In genomic region chr19:29062486-29063435, GRCh38 we compare ENCODE assay signal across 17 cellular contexts.
"Had no signal": no experiment of that assay in that cellular context is flagged by ENCODE, and none has a peak within 500 bp of the region (broad histone marks: within the 10 kb centered on the region; RNA-seq: fewer than 3 reads in every experiment).

No MANE protein-coding gene starts in this region.

- H3K9me3 ChIP-seq: esophagus squamous epithelium had no signal

- DNase-seq: activated CD4-positive, alpha-beta T cell treated with anti-CD3 and anti-CD28 coated beads for 48 hours; activated CD8-positive, alpha-beta memory T cell treated with anti-CD3 and anti-CD28 coated beads, Interleukin-2, amount 50 U/mL, for 4 hours; activated CD8-positive, alpha-beta T cell treated with anti-CD3 and anti-CD28 coated beads, Interleukin-2, amount 10 ng/mL, durations not matched to agents 7 days and 5 days; activated gamma-delta T cell; activated T-cell treated with anti-CD3 and anti-CD28 coated beads, Interleukin-2, amount 50 U/mL, for 72 hours; amniotic stem cell; esophagus squamous epithelium; lower lobe of right lung; naive B cell; posterior cingulate gyrus; retina; stimulated activated CD4-positive, alpha-beta T cell treated with anti-CD3 and anti-CD28 coated beads, Interleukin-12 subunit alpha, Interleukin-12 subunit beta, amount 100 ng/mL, for 4 hours; stimulated activated CD4-positive, alpha-beta T cell treated with anti-CD3 and anti-CD28 coated beads, Interleukin-2, amount 100 ng/mL, for 24 hours; T-helper 2 cell had no signal

- H3K9me3 Mint-ChIP-seq: activated T-cell treated with anti-CD3 and anti-CD28 coated beads, Interleukin-2, amount 50 U/mL, for 72 hours had no signal

- H3K36me3 Mint-ChIP-seq: activated naive CD8-positive, alpha-beta T cell; naive B cell had no signal

- H3K36me3 ChIP-seq: esophagus squamous epithelium, lower lobe of right lung had no signal

- H3K4me1 Mint-ChIP-seq: naive B cell had no signal

- H3K27me3 ChIP-seq: hepatocyte had no signal

- H3K4me1 ChIP-seq: esophagus squamous epithelium, lower lobe of right lung had no signal

- H3K4me3 Mint-ChIP-seq: activated CD8-positive, alpha-beta T cell treated with anti-CD3 and anti-CD28 coated beads, Interleukin-2, amount 10 ng/mL, durations not matched to agents 7 days and 5 days; activated naive CD8-positive, alpha-beta T cell; activated T-cell treated with anti-CD3 and anti-CD28 coated beads, Interleukin-2, amount 50 U/mL, for 72 hours; naive B cell had no signal

- H3K27me3 Mint-ChIP-seq: activated naive CD8-positive, alpha-beta T cell had no signal

- H3K4me2 ChIP-seq: hepatocyte had no signal

- H3K27ac ChIP-seq: coronary artery, esophagus squamous epithelium, hepatocyte, lower lobe of right lung had no signal

- H3K4me3 ChIP-seq: coronary artery, esophagus squamous epithelium, hepatocyte, lower lobe of right lung had no signal

- H3K27ac Mint-ChIP-seq: activated CD8-positive, alpha-beta T cell treated with anti-CD3 and anti-CD28 coated beads, Interleukin-2, amount 10 ng/mL, durations not matched to agents 7 days and 5 days; activated naive CD8-positive, alpha-beta T cell; activated T-cell treated with anti-CD3 and anti-CD28 coated beads, Interleukin-2, amount 50 U/mL, for 72 hours; naive B cell had no signal
